ENCODE assay signal across 22 cellular contexts in the genomic region with DNA sequence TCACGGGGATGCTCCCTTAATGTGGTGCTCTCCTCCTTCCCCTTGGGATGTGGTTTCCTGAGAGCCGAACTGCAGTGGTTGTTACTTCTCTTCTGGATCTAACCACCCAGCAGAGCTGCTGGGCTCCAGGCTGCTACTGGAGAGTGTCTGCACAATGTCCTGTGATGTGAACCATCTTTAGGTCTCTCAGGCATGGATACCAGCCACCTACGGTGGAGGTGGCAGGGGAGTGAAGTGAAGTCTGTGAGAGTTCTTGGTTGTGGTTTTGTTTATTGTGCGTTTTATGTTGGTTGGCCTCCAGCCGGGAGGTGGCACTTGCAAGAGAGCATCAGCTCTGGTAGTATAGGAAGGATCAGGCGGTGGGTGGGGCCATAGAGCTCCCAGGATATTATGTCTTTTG.
"Had no signal": no experiment of that assay in that cellular context is flagged by ENCODE, and none has a peak within 500 bp of the region (broad histone marks: within the 10 kb centered on the region; RNA-seq: fewer than 3 reads in every experiment).

No MANE protein-coding gene starts in this region.

- H3K36me3 ChIP-seq: suprapubic skin, transverse colon, vagina had no signal

- H3K9me3 Mint-ChIP-seq: endodermal cell, nephron progenitor cell had no signal

- H3K4me1 Mint-ChIP-seq: nephron progenitor cell had no signal

- H3K4me1 ChIP-seq: body of pancreas, suprapubic skin, transverse colon, vagina had no signal

- DNase-seq: activated CD4-positive, CD25-positive, alpha-beta regulatory T cell treated with anti-CD3 and anti-CD28 coated beads, Interleukin-2, amount 50 U/mL, for 72 hours; activated CD8-positive, alpha-beta memory T cell treated with anti-CD3 and anti-CD28 coated beads, Interleukin-2, amount 50 U/mL, for 4 hours; activated gamma-delta T cell; activated T-cell treated with anti-CD3 and anti-CD28 coated beads, Interleukin-2, amount 50 U/mL, for 48 hours; body of pancreas; caudate nucleus; endodermal cell; foreskin fibroblast; left ventricle myocardium superior; nephron progenitor cell; nucleus accumbens; posterior cingulate gyrus; stimulated activated CD4-positive, alpha-beta T cell treated with anti-CD3 and anti-CD28 coated beads, Interleukin-1b, Interleukin-23, amount 100 ng/mL, for 48 hours; stimulated activated CD8-positive, alpha-beta memory T cell treated with anti-CD3 and anti-CD28 coated beads, Interleukin-4, amount 100 ng/mL, for 48 hours; stimulated activated naive CD4-positive, alpha-beta T cell treated with Interleukin-2 at 50 U/mL for 16 hours; T-helper 2 cell; transverse colon had no signal

- H3K9me3 ChIP-seq: body of pancreas, suprapubic skin, transverse colon, vagina had no signal

- H3K4me3 ChIP-seq: body of pancreas, suprapubic skin, transverse colon, vagina had no signal

- H3K27ac ChIP-seq: body of pancreas, epithelial cell of prostate, suprapubic skin, transverse colon, vagina, VCaP had no signal

- H3K36me3 Mint-ChIP-seq: activated naive CD8-positive, alpha-beta T cell had no signal

- H3K27ac Mint-ChIP-seq: activated naive CD8-positive, alpha-beta T cell; endodermal cell; nephron progenitor cell had no signal

- H3K4me3 Mint-ChIP-seq: activated naive CD8-positive, alpha-beta T cell; endodermal cell; nephron progenitor cell had no signal

- ATAC-seq: body of pancreas, left ventricle myocardium superior had no signal

- H3K27me3 ChIP-seq: body of pancreas, suprapubic skin, transverse colon, vagina had no signal
